12 cellular contexts compared by ENCODE assay signal in the genomic region with DNA sequence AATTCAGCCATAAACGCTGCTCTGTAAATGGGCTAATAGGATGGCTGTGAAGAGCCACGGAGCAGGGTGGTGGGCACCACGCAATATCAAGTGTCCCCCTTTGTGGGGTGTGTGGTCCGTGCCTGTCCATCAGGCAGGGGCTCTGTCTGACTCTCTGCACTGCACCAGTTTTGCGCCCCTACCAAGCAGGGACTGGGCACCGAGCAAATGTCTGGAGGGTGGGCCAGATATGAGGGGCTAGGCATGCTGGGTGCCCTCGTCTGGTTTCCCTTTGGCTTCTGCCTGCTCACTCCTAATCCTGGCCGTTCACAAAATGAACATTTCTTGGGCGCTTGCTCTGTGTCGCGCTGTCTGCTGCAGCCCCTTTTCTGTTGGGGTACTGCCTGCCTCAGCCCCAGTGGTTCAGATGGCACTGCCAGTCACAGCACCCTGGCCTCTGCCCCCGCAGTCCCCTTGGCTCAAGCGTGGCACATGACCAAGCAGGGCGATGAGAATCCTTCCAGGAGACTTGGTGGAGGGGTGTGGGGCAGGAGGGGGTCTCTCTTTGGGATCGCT. TPM values are rescaled to one million over a fixed set of nuclear protein-coding genes. Genes with fewer than 3 reads are reported as not detected.
DNase-seq lines count a peak whose midpoint lies in the region; ATAC-seq and TF ChIP-seq lines count a peak whose summit lies in the region.
"Had no signal": no experiment of that assay in that cellular context is flagged by ENCODE, and none has a peak within 500 bp of the region (broad histone marks: within the 10 kb centered on the region; RNA-seq: fewer than 3 reads in every experiment).

No MANE protein-coding gene starts in this region.

- peak overlapping the region; percentile 76 for H3K4me3 Mint-ChIP-seq in activated CD8-positive, alpha-beta T cell treated with anti-CD3 and anti-CD28 coated beads, Interleukin-2, amount 10 ng/mL, durations not matched to agents 7 days and 5 days
- H3K4me3 Mint-ChIP-seq in activated CD8-positive, alpha-beta T cell treated with anti-CD3 and anti-CD28 coated beads for 36 hours = no peak overlapping the region
- no peak overlapping the region for H3K4me3 Mint-ChIP-seq in chondrocyte (ENCODE audit: unreplicated experiment)

- DNase-seq in activated CD8-positive, alpha-beta T cell treated with anti-CD3 and anti-CD28 coated beads, Interleukin-2, amount 10 ng/mL, durations not matched to agents 7 days and 5 days = no peak
- no peak for DNase-seq in activated CD8-positive, alpha-beta T cell treated with anti-CD3 and anti-CD28 coated beads for 36 hours
- DNase-seq in chondrocyte (ENCODE audit: low spot score) = peak; percentile 67
- DNase-seq in stomach = no peak
- no peak for DNase-seq in AML-193 (lab: John Stamatoyannopoulos, UW)
- no peak for DNase-seq in retina
- DNase-seq: activated CD4-positive, alpha-beta T cell treated with anti-CD3 and anti-CD28 coated beads for 1 hour; NCI-H1105 had no signal

- 91 to 95% methylated on average over 13 of the region's 15 CpGs for WGBS in mesodermal cell (ENCODE audit: insufficient coverage in 2 of 2), 2 experiments
- 64 to 81% (median 73%) methylated on average over 13 to 15 of the region's 15 CpGs for WGBS in stomach, 5 donors

- TF ChIP-seq EP300 in stomach (IDR thresholded peaks at IDR 0.05) = no peak

- peak overlapping the region; percentile 96 for H3K27ac ChIP-seq in mesodermal cell (ENCODE audit: low read depth, low read length, severe bottlenecking)
- H3K27ac ChIP-seq in stomach = peak overlapping the region; percentile 82 to 94 (median 89)

- peaks cover 7% of the 10 kb centered on the region for H3K9me3 ChIP-seq in mesodermal cell (ENCODE audit: control insufficient read depth, low read length)
- peaks cover 0 to 15% (median 10%) of the 10 kb centered on the region in 4 donors for H3K9me3 ChIP-seq in stomach

- intact Hi-C loops in activated CD8-positive, alpha-beta T cell treated with anti-CD3 and anti-CD28 coated beads for 36 hours (cut with micrococcal nuclease) = no loop called here
- intact Hi-C loops in stomach (cut with DNase I; ENCODE audit: low total_unique reads) = no loop called here

- H3K4me1 Mint-ChIP-seq in activated CD8-positive, alpha-beta T cell treated with anti-CD3 and anti-CD28 coated beads, Interleukin-2, amount 10 ng/mL, durations not matched to agents 7 days and 5 days (ENCODE audit: low read depth) = peaks cover 34% of the 10 kb centered on the region
- H3K4me1 Mint-ChIP-seq in activated CD8-positive, alpha-beta T cell treated with anti-CD3 and anti-CD28 coated beads for 36 hours (ENCODE audit: low read depth) = peaks cover 25% of the 10 kb centered on the region
- peaks cover 31% of the 10 kb centered on the region for H3K4me1 Mint-ChIP-seq in chondrocyte (ENCODE audit: low read depth)

- H3K36me3 Mint-ChIP-seq in activated CD8-positive, alpha-beta T cell treated with anti-CD3 and anti-CD28 coated beads, Interleukin-2, amount 10 ng/mL, durations not matched to agents 7 days and 5 days (ENCODE audit: low read depth) = peaks cover 6% of the 10 kb centered on the region
- no peaks in the 10 kb centered on the region for H3K36me3 Mint-ChIP-seq in activated CD8-positive, alpha-beta T cell treated with anti-CD3 and anti-CD28 coated beads for 36 hours (ENCODE audit: low read depth)
- H3K36me3 Mint-ChIP-seq in chondrocyte (ENCODE audit: low read depth) = no peaks in the 10 kb centered on the region

- H3K9me3 Mint-ChIP-seq in activated CD8-positive, alpha-beta T cell treated with anti-CD3 and anti-CD28 coated beads, Interleukin-2, amount 10 ng/mL, durations not matched to agents 7 days and 5 days (ENCODE audit: insufficient read depth) = peaks cover 11% of the 10 kb centered on the region
- peaks cover 15% of the 10 kb centered on the region for H3K9me3 Mint-ChIP-seq in activated CD8-positive, alpha-beta T cell treated with anti-CD3 and anti-CD28 coated beads for 36 hours
- peaks cover 10% of the 10 kb centered on the region for H3K9me3 Mint-ChIP-seq in chondrocyte (ENCODE audit: low read depth)

- ATAC-seq in activated CD8-positive, alpha-beta T cell treated with anti-CD3 and anti-CD28 coated beads, Interleukin-2, amount 10 ng/mL, durations not matched to agents 7 days and 5 days = no peak
- ATAC-seq in activated CD8-positive, alpha-beta T cell treated with anti-CD3 and anti-CD28 coated beads for 36 hours = no peak
- ATAC-seq in GM21447 (IDR thresholded peaks at IDR 0.05; ENCODE audit: unreplicated experiment) = no peak
- ATAC-seq: activated T-helper 17 cell treated with anti-CD3 and anti-CD28 coated beads, Interleukin-2, amount 50 U/mL, for 72 hours; natural killer cell treated with Interleukin-12 subunit alpha and Interleukin-12 subunit beta and Interleukin-15 and Interleukin-18, amount 100 ng/mL, for 72 hours had no signal

- no peak overlapping the region for H3K4me3 ChIP-seq in mesodermal cell (ENCODE audit: extremely low read depth, insufficient read depth, low read length, poor library complexity, severe bottlenecking)
- H3K4me3 ChIP-seq in stomach = no peak overlapping the region

- H3K27me3 Mint-ChIP-seq in activated CD8-positive, alpha-beta T cell treated with anti-CD3 and anti-CD28 coated beads, Interleukin-2, amount 10 ng/mL, durations not matched to agents 7 days and 5 days (ENCODE audit: low read depth) = no peaks in the 10 kb centered on the region
- no peaks in the 10 kb centered on the region for H3K27me3 Mint-ChIP-seq in activated CD8-positive, alpha-beta T cell treated with anti-CD3 and anti-CD28 coated beads for 36 hours
- no peaks in the 10 kb centered on the region for H3K27me3 Mint-ChIP-seq in chondrocyte (ENCODE audit: low read depth)
- H3K27me3 Mint-ChIP-seq: activated T-helper 17 cell treated with anti-CD3 and anti-CD28 coated beads, Interleukin-2, amount 50 U/mL, for 72 hours; natural killer cell treated with Interleukin-12 subunit alpha and Interleukin-12 subunit beta and Interleukin-15 and Interleukin-18, amount 100 ng/mL, for 72 hours had no signal

- H3K27me3 ChIP-seq in stomach = no peaks in the 10 kb centered on the region

- H3K27ac Mint-ChIP-seq in activated CD8-positive, alpha-beta T cell treated with anti-CD3 and anti-CD28 coated beads, Interleukin-2, amount 10 ng/mL, durations not matched to agents 7 days and 5 days = no peak overlapping the region
- no peak overlapping the region for H3K27ac Mint-ChIP-seq in activated CD8-positive, alpha-beta T cell treated with anti-CD3 and anti-CD28 coated beads for 36 hours
- H3K27ac Mint-ChIP-seq in chondrocyte (ENCODE audit: unreplicated experiment) = no peak overlapping the region

- CTCF ChIA-PET in activated CD8-positive, alpha-beta T cell treated with anti-CD3 and anti-CD28 coated beads, Interleukin-2, amount 10 ng/mL, durations not matched to agents 7 days and 5 days (lab: Charles Lee) = interaction anchor here (2.0 kb wide), 1 partner anchor 11 kb away, joined by 15 read pairs; no protein-coding TSS in a partner anchor
- CTCF ChIA-PET in activated CD8-positive, alpha-beta T cell treated with anti-CD3 and anti-CD28 coated beads for 36 hours (lab: Charles Lee) = interaction anchor here (1.5 kb wide), 1 partner anchor 11 kb away, joined by 6 read pairs; no protein-coding TSS in a partner anchor

- no peak for TF ChIP-seq POLR2A in stomach (IDR thresholded peaks at IDR 0.05)

- POLR2A ChIA-PET in activated CD8-positive, alpha-beta T cell treated with anti-CD3 and anti-CD28 coated beads, Interleukin-2, amount 10 ng/mL, durations not matched to agents 7 days and 5 days (lab: Charles Lee) = no interaction called here
- POLR2A ChIA-PET in activated CD8-positive, alpha-beta T cell treated with anti-CD3 and anti-CD28 coated beads for 36 hours (lab: Charles Lee) = no interaction called here

- TF ChIP-seq CTCF in activated CD8-positive, alpha-beta T cell treated with anti-CD3 and anti-CD28 coated beads for 36 hours (IDR thresholded peaks at IDR 0.05) = no peak
- TF ChIP-seq CTCF in chondrocyte (IDR thresholded peaks at IDR 0.05) (no peak), stomach (IDR thresholded peaks at IDR 0.05) (no peak)

- H3K4me1 ChIP-seq in mesodermal cell (ENCODE audit: control insufficient read depth, insufficient read depth, low read length, poor library complexity, severe bottlenecking) = peaks cover 37% of the 10 kb centered on the region
- H3K4me1 ChIP-seq in stomach = peaks cover 50 to 61% (median 59%) of the 10 kb centered on the region in 4 donors

- H3K36me3 ChIP-seq in mesodermal cell (ENCODE audit: control insufficient read depth, insufficient read depth, low read length) = no peaks in the 10 kb centered on the region
- no peaks in the 10 kb centered on the region for H3K36me3 ChIP-seq in stomach

RNA-seq across cellular contexts. Expression of gene CELSR1, which starts 37.1 kb away (rescaled TPM):
- under 1 TPM in 1 of 2 experiments, not detected in 1; 0.08 TPM for total RNA-seq in activated CD8-positive, alpha-beta T cell treated with anti-CD3 and anti-CD28 coated beads, Interleukin-2, amount 10 ng/mL, durations not matched to agents 7 days and 5 days
- total RNA-seq in activated CD8-positive, alpha-beta T cell treated with anti-CD3 and anti-CD28 coated beads for 36 hours = under 1 TPM; 0.25 to 0.36 TPM
- 27.9 to 42.7 TPM (median 29.8 TPM) in 3 replicates for total RNA-seq in chondrocyte
- polyA plus RNA-seq in mesodermal cell (2013, experiment 1 of 2) = 6.8 TPM
- 5.1 TPM for polyA plus RNA-seq in mesodermal cell (2013, experiment 2 of 2)
- 10 to 100 TPM in 4 of 5 donors, under 1 TPM in 1; 0.29 to 78.2 (median 29.8) TPM for total RNA-seq in stomach
- polyA plus RNA-seq in stomach = 10 to 100 TPM in 1 of 3 donors, 1 to 10 TPM in 2; 1.8 to 15.7 (median 4.6) TPM

RNA-seq across cellular contexts. Expression of gene GRAMD4, which starts 45.7 kb away (rescaled TPM):
- 10 to 100 TPM; 41.2 to 42.1 TPM for total RNA-seq in activated CD8-positive, alpha-beta T cell treated with anti-CD3 and anti-CD28 coated beads, Interleukin-2, amount 10 ng/mL, durations not matched to agents 7 days and 5 days
- total RNA-seq in activated CD8-positive, alpha-beta T cell treated with anti-CD3 and anti-CD28 coated beads for 36 hours = 10 to 100 TPM; 26.9 to 28.1 TPM
- total RNA-seq in chondrocyte = 23.8 to 44.8 TPM (median 31.7 TPM) in 3 replicates
- polyA plus RNA-seq in mesodermal cell (2013, experiment 1 of 2) = 21.6 TPM
- polyA plus RNA-seq in mesodermal cell (2013, experiment 2 of 2) = 26.5 TPM
- total RNA-seq in stomach = 100 to 1,000 TPM in 1 of 5 donors, 10 to 100 TPM in 4; 20.5 to 452 (median 30.9) TPM
- 10 to 100 TPM in 2 of 3 donors, 1 to 10 TPM in 1; 7.4 to 14.3 (median 13.7) TPM for polyA plus RNA-seq in stomach
